In genomic region chr12:56299853-56300643, GRCh38 we compare ENCODE assay signal across 8 cellular contexts. TPM values are rescaled to one million over a fixed set of nuclear protein-coding genes. Genes with fewer than 3 reads are reported as not detected.
DNase-seq lines count a peak whose midpoint lies in the region; TF ChIP-seq lines count a peak whose summit lies in the region.

Gene CS (minus strand): TSS chr12:56300330. CDS start chr12:56300201, 129 bp downstream.

- peaks cover 25% of the 10 kb centered on the region for H3K36me3 Mint-ChIP-seq in nephron (ENCODE audit: low read depth)
- H3K36me3 Mint-ChIP-seq in stimulated activated naive CD8-positive, alpha-beta T cell treated with anti-CD3 and anti-CD28 coated beads, Interleukin-15, Interleukin-2, amounts not matched to agents 100 ng/mL and 50 ng/mL, for 24 hours (ENCODE audit: low read depth): peaks cover 44% of the 10 kb centered on the region

- peaks cover 45% of the 10 kb centered on the region for H3K4me1 Mint-ChIP-seq in nephron
- H3K4me1 Mint-ChIP-seq in stimulated activated naive CD8-positive, alpha-beta T cell treated with anti-CD3 and anti-CD28 coated beads, Interleukin-15, Interleukin-2, amounts not matched to agents 100 ng/mL and 50 ng/mL, for 24 hours (ENCODE audit: low read depth): peaks cover 56% of the 10 kb centered on the region

- H3K9me3 Mint-ChIP-seq in nephron: no peaks in the 10 kb centered on the region
- H3K9me3 Mint-ChIP-seq in stimulated activated naive CD8-positive, alpha-beta T cell treated with anti-CD3 and anti-CD28 coated beads, Interleukin-15, Interleukin-2, amounts not matched to agents 100 ng/mL and 50 ng/mL, for 24 hours: no peaks in the 10 kb centered on the region

- peak within 1 kb of the TSS; percentile 96 to 98 (median 98) for H3K27ac Mint-ChIP-seq in nephron
- H3K27ac Mint-ChIP-seq in stimulated activated naive CD8-positive, alpha-beta T cell treated with anti-CD3 and anti-CD28 coated beads, Interleukin-15, Interleukin-2, amounts not matched to agents 100 ng/mL and 50 ng/mL, for 24 hours: peak within 1 kb of the TSS; percentile 97

- H3K27me3 Mint-ChIP-seq in nephron (ENCODE audit: low read depth): no peaks in the 10 kb centered on the region
- H3K27me3 Mint-ChIP-seq in stimulated activated naive CD8-positive, alpha-beta T cell treated with anti-CD3 and anti-CD28 coated beads, Interleukin-15, Interleukin-2, amounts not matched to agents 100 ng/mL and 50 ng/mL, for 24 hours: no peaks in the 10 kb centered on the region

- H3K36me3 ChIP-seq in H7 (replicated peaks; ENCODE audit: control insufficient read depth, insufficient read depth, low read length): peaks cover 4% of the 10 kb centered on the region

- no peaks in the 10 kb centered on the region for H3K27me3 ChIP-seq in H7 (ENCODE audit: control insufficient read depth, insufficient read depth, low read length)

- peak within 1 kb of the TSS; percentile 89 for H3K4me3 ChIP-seq in H7 (ENCODE audit: insufficient read depth, low read depth, low read length)
- peak within 1 kb of the TSS; percentile 95 for H3K4me3 ChIP-seq in fibroblast of pulmonary artery (replicated peaks; ENCODE audit: low read depth, low read length)

- DNase-seq in ELF-1 (ENCODE audit: low read depth, low spot score) (peak; percentile 98), H7 (peak; percentile 99), M059J (ENCODE audit: low read depth) (peak; percentile 98), SHP77 (lab: John Stamatoyannopoulos, UW) (peak; percentile 97), fibroblast of pulmonary artery (ENCODE audit: low read depth) (peak; percentile 97)
- peak; percentile 97 for DNase-seq in activated effector memory CD4-positive, alpha-beta T cell treated with Interleukin-2 at 50 U/mL for 16 hours

- H3K4me3 Mint-ChIP-seq in nephron: peak within 1 kb of the TSS; percentile 98 to 99 (median 99)
- H3K4me3 Mint-ChIP-seq in stimulated activated naive CD8-positive, alpha-beta T cell treated with anti-CD3 and anti-CD28 coated beads, Interleukin-15, Interleukin-2, amounts not matched to agents 100 ng/mL and 50 ng/mL, for 24 hours: peak within 1 kb of the TSS; percentile 99

- no peak for TF ChIP-seq CTCF in fibroblast of pulmonary artery (IDR thresholded peaks at IDR 0.05; ENCODE audit: low read length, missing control alignments)
- TF ChIP-seq CTCF in nephron (IDR thresholded peaks at IDR 0.05; ENCODE audit: unreplicated experiment in 3 of 3): no peak

RNA-seq across cellular contexts. Expression of gene CS, which starts in this region (rescaled TPM):
- 179 and 188 TPM in 2 replicates for total RNA-seq in H7 (2014; rRNA removed; shearing (Covaris generic))
- total RNA-seq in M059J (2014; rRNA removed; shearing (Covaris generic)): 120 and 153 TPM in 2 replicates

Comparison
In these comparisons a context has a peak if more than half of its experiments do, and no peak if none do; other contexts are left out.
1. Peak in every context shown above with its lines: DNase-seq and H3K4me3 ChIP-seq.